Comparison of ENCODE assay signal across 13 cellular contexts in the genomic region with DNA sequence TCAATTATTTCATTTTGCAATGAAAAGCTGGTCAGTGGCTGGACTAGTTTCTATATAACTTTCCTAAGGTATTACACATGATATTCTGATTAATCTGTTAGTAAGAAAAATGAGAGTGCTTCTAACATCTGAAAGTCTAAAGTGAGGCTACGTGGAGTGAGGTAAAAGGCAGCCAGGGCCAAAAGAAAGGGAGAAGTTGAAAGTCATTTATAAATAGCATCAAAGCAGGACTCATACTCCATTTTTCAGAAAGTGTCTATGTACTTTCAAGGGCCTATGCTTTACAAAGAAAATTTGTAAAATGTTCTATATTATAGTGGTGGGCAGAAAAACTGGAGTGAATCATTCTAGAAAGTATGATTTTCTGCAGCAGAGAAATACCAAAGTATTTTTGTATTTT.
"Had no signal": no experiment of that assay in that cellular context is flagged by ENCODE, and none has a peak within 500 bp of the region (broad histone marks: within the 10 kb centered on the region; RNA-seq: fewer than 3 reads in every experiment).

No MANE protein-coding gene starts in this region.

- H3K9me3 Mint-ChIP-seq: activated CD4-positive, alpha-beta T cell treated with anti-CD3 and anti-CD28 coated beads, Interleukin-2, amount 10 ng/mL, durations not matched to agents 24 days and 14 days; dendritic cell treated with granulocyte-macrophage colony-stimulating factor and Interleukin-4, amounts not matched to agents 40 ng/mL and 50 ng/mL, for 4 days; effector memory CD8-positive, alpha-beta T cell had no signal

- DNase-seq: activated effector memory CD4-positive, alpha-beta T cell treated with anti-CD3 and anti-CD28 coated beads, Interleukin-2, amount 50 U/mL, for 16 hours; effector memory CD8-positive, alpha-beta T cell; kidney; ovary; stimulated activated CD4-positive, alpha-beta T cell treated with anti-CD3 and anti-CD28 coated beads, Interleukin-2, amount 100 ng/mL, for 48 hours; stimulated activated CD8-positive, alpha-beta memory T cell treated with anti-CD3 and anti-CD28 coated beads, Interleukin-4, amount 100 ng/mL, for 48 hours; stimulated activated naive CD8-positive, alpha-beta T cell treated with anti-CD3 and anti-CD28 coated beads, Interleukin-15, Interleukin-2, amounts not matched to agents 100 U/mL and 50 U/mL, for 24 hours; testis; WERI-Rb-1 had no signal

- ATAC-seq: effector memory CD8-positive, alpha-beta T cell; gastroesophageal sphincter; stimulated activated naive CD8-positive, alpha-beta T cell treated with anti-CD3 and anti-CD28 coated beads, Interleukin-15, Interleukin-2, amounts not matched to agents 100 U/mL and 50 U/mL, for 24 hours had no signal

- H3K4me3 ChIP-seq: gastroesophageal sphincter, ovary, testis had no signal

- H3K9me3 ChIP-seq: gastroesophageal sphincter, ovary, testis had no signal

- H3K27ac Mint-ChIP-seq: activated CD4-positive, alpha-beta T cell treated with anti-CD3 and anti-CD28 coated beads, Interleukin-2, amount 10 ng/mL, durations not matched to agents 24 days and 14 days; dendritic cell treated with granulocyte-macrophage colony-stimulating factor and Interleukin-4, amounts not matched to agents 40 ng/mL and 50 ng/mL, for 4 days had no signal

- H3K27me3 Mint-ChIP-seq: activated CD4-positive, alpha-beta T cell treated with anti-CD3 and anti-CD28 coated beads, Interleukin-2, amount 10 ng/mL, durations not matched to agents 24 days and 14 days; dendritic cell treated with granulocyte-macrophage colony-stimulating factor and Interleukin-4, amounts not matched to agents 40 ng/mL and 50 ng/mL, for 4 days; effector memory CD8-positive, alpha-beta T cell had no signal

- H3K27ac ChIP-seq: gastroesophageal sphincter, ovary, testis, WERI-Rb-1 had no signal

- H3K36me3 ChIP-seq: gastroesophageal sphincter, ovary had no signal

- H3K4me3 Mint-ChIP-seq: activated CD4-positive, alpha-beta T cell treated with anti-CD3 and anti-CD28 coated beads, Interleukin-2, amount 10 ng/mL, durations not matched to agents 24 days and 14 days; dendritic cell treated with granulocyte-macrophage colony-stimulating factor and Interleukin-4, amounts not matched to agents 40 ng/mL and 50 ng/mL, for 4 days; effector memory CD8-positive, alpha-beta T cell; neural crest cell had no signal
